15 cellular contexts compared by ENCODE assay signal in the genomic region with DNA sequence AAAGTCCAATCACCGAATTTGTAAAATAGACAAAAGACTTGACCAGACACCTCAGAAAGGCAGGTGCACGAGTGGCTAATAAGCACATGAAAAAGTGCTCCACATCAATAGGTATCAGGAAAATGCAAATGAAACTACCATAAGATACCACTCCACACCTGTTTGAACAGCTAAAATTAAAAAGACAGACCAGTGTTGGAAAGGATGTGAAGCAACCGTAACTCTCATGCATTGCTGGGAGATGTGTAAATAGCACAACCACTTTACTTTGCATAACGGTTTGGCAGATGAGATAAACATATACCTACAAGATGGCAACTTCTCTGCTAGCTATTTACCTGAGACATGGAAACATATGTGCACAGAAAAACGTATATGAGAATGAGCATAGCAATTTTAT. TPM values are rescaled to one million over a fixed set of nuclear protein-coding genes. Genes with fewer than 3 reads are reported as not detected.
DNase-seq lines count a peak whose midpoint lies in the region; ATAC-seq lines count a peak whose summit lies in the region.
"Had no signal": no experiment of that assay in that cellular context is flagged by ENCODE, and none has a peak within 500 bp of the region (broad histone marks: within the 10 kb centered on the region; RNA-seq: fewer than 3 reads in every experiment).

No MANE protein-coding gene starts in this region.

- H3K4me1 Mint-ChIP-seq in activated CD4-positive, alpha-beta T cell treated with anti-CD3 and anti-CD28 coated beads, Interleukin-2, amount 10 ng/mL, durations not matched to agents 24 days and 14 days, result peaks cover 2% of the 10 kb centered on the region

- H3K27ac Mint-ChIP-seq in activated CD4-positive, alpha-beta T cell treated with anti-CD3 and anti-CD28 coated beads, Interleukin-2, amount 10 ng/mL, durations not matched to agents 24 days and 14 days, result no peak overlapping the region
- H3K27ac Mint-ChIP-seq: activated B cell treated with CpG ODN at 0.5 μM for 24 hours; activated T-helper 2 cell treated with anti-CD3 and anti-CD28 coated beads, Interferon-gamma antibody, Interleukin-2, Interleukin-4, amounts not matched to agents 10 μg/mL and 5 μg/mL and 100 μg/mL, durations not matched to agents 14 hours and 24 hours and 36 hours had no signal

- H3K9me3 Mint-ChIP-seq in activated CD4-positive, alpha-beta T cell treated with anti-CD3 and anti-CD28 coated beads, Interleukin-2, amount 10 ng/mL, durations not matched to agents 24 days and 14 days, result no peaks in the 10 kb centered on the region
- H3K9me3 Mint-ChIP-seq: activated B cell treated with CpG ODN at 0.5 μM for 24 hours; activated T-helper 2 cell treated with anti-CD3 and anti-CD28 coated beads, Interferon-gamma antibody, Interleukin-2, Interleukin-4, amounts not matched to agents 10 μg/mL and 5 μg/mL and 100 μg/mL, durations not matched to agents 14 hours and 24 hours and 36 hours had no signal

- no peaks in the 10 kb centered on the region for H3K36me3 Mint-ChIP-seq in activated CD4-positive, alpha-beta T cell treated with anti-CD3 and anti-CD28 coated beads, Interleukin-2, amount 10 ng/mL, durations not matched to agents 24 days and 14 days (ENCODE audit: low read depth)

- no peak overlapping the region for H3K4me3 Mint-ChIP-seq in activated CD4-positive, alpha-beta T cell treated with anti-CD3 and anti-CD28 coated beads, Interleukin-2, amount 10 ng/mL, durations not matched to agents 24 days and 14 days
- H3K4me3 Mint-ChIP-seq: activated B cell treated with CpG ODN at 0.5 μM for 24 hours had no signal

- H3K27me3 Mint-ChIP-seq in activated CD4-positive, alpha-beta T cell treated with anti-CD3 and anti-CD28 coated beads, Interleukin-2, amount 10 ng/mL, durations not matched to agents 24 days and 14 days, result no peaks in the 10 kb centered on the region
- H3K27me3 Mint-ChIP-seq: activated B cell treated with CpG ODN at 0.5 μM for 24 hours had no signal

- intact Hi-C loops in activated CD4-positive, alpha-beta T cell treated with anti-CD3 and anti-CD28 coated beads, Interleukin-2, amount 10 ng/mL, durations not matched to agents 24 days and 14 days (cut with micrococcal nuclease), result no loop called here

- peak; percentile 92 for DNase-seq in NCI-H526 treated with DMSO at 0.1 percent for 48 hours (lab: John Stamatoyannopoulos, UW)
- DNase-seq in activated CD4-positive, alpha-beta T cell treated with anti-CD3 and anti-CD28 coated beads, Interleukin-2, amount 10 ng/mL, durations not matched to agents 24 days and 14 days, result no peak
- no peak for DNase-seq in NCI-H1417 treated with DMSO at 0.1 percent for 48 hours (lab: John Stamatoyannopoulos, UW)
- no peak for DNase-seq in activated CD4-positive, alpha-beta T cell treated with anti-CD3 and anti-CD28 coated beads for 4 hours
- DNase-seq in NCI-H187 (lab: John Stamatoyannopoulos, UW), result no peak
- DNase-seq: activated B cell treated with CpG ODN at 0.5 μM for 24 hours, Calu3, NCI-H2171 treated with DMSO at 0.1 percent for 48 hours, SHP77, trophoblast cell had no signal

- ATAC-seq in GM18861 (IDR thresholded peaks at IDR 0.05; ENCODE audit: unreplicated experiment), result peak; percentile 95
- ATAC-seq in GM21526 (IDR thresholded peaks at IDR 0.05; ENCODE audit: low FRiP score, unreplicated experiment), result peak; percentile 94
- peak; percentile 86 for ATAC-seq in HG03066 (IDR thresholded peaks at IDR 0.05; ENCODE audit: low read depth, unreplicated experiment)

RNA-seq across cellular contexts. Expression of a gene that starts 56.9 kb away (rescaled TPM):
- total RNA-seq in activated CD4-positive, alpha-beta T cell treated with anti-CD3 and anti-CD28 coated beads, Interleukin-2, amount 10 ng/mL, durations not matched to agents 24 days and 14 days, result not detected in 2 replicates
- total RNA-seq: activated B cell treated with CpG ODN at 0.5 μM for 24 hours; activated T-helper 2 cell treated with anti-CD3 and anti-CD28 coated beads, Interferon-gamma antibody, Interleukin-2, Interleukin-4, amounts not matched to agents 10 μg/mL and 5 μg/mL and 100 μg/mL, durations not matched to agents 14 hours and 24 hours and 36 hours; Calu3; renal cortical epithelial cell had no signal
